29 cellular contexts compared by ENCODE assay signal in genomic region chr6:119678961-119679360, GRCh38.
A peak's percentile ranks its signal among the peaks of the same experiment; 100 is the strongest.
DNase-seq lines count a peak whose midpoint lies in the region; TF ChIP-seq lines count a peak whose summit lies in the region.
"Had no signal": no experiment of that assay in that cellular context is flagged by ENCODE, and none has a peak within 500 bp of the region (broad histone marks: within the 10 kb centered on the region; RNA-seq: fewer than 3 reads in every experiment).

No MANE protein-coding gene starts in this region.

- H3K36me3 ChIP-seq in HEK293 (ENCODE audit: control insufficient read depth in 2 of 2, insufficient read depth in 1 of 2, low read length in 2 of 2), result no peaks in the 10 kb centered on the region
- H3K36me3 ChIP-seq: BE2C; BLaER1; BLaER1 treated with 17β-estradiol and CSF1 and Interleukin-3, amounts not matched to agents 10 nM and 100 nM had no signal

- TF ChIP-seq CTCF in HEK293 (tag by site-specific recombination; IDR thresholded peaks at IDR 0.05) (no peak), coronary artery (IDR thresholded peaks at IDR 0.05) (no peak)

- 0 out of 2 replicates have a peak, but pooled peaks cover 6% of the 10 kb centered on the region for H3K4me1 ChIP-seq in HEK293 (ENCODE audit: control insufficient read depth, insufficient read depth, low read length)
- H3K4me1 ChIP-seq: A549, BE2C, BLaER1, Caco-2 had no signal

- DNase-seq in putamen (ENCODE audit: low spot score) (peak; percentile 31), coronary artery (ENCODE audit: low spot score) (no peak)
- no peak for DNase-seq in stimulated activated naive CD4-positive, alpha-beta T cell treated with Interleukin-2 at 50 U/mL for 16 hours (lab: John Stamatoyannopoulos, UW)
- DNase-seq: 8988T; ACHN; AML-193; BE2C; C1 segment of cervical spinal cord; Caco-2; Calu3; CD4-positive, alpha-beta memory T cell; CD4-positive, alpha-beta T cell; CD4-positive, CD25-positive, alpha-beta regulatory T cell; CD8-positive, alpha-beta memory T cell; CD8-positive, alpha-beta T cell; COR-L47; DMS 273 treated with DMSO at 0.1 percent for 48 hours; DMS153; DMS53; DMS79; DMS79 treated with DMSO at 0.1 percent for 48 hours; DND-41; EL had no signal

- H3K4me3 ChIP-seq in HEK293 (ENCODE audit: low read depth, low read length) (no peak overlapping the region), coronary artery (no peak overlapping the region)
- H3K4me3 ChIP-seq: A549; BLaER1; BLaER1 treated with 17β-estradiol and CSF1 and Interleukin-3, amounts not matched to agents 10 nM and 100 nM had no signal

- H3K27ac ChIP-seq in HEK293 (ENCODE audit: extremely low read depth, low read depth, low read length), result no peak overlapping the region
- H3K27ac ChIP-seq in coronary artery, result no peak overlapping the region
- H3K27ac ChIP-seq: 22Rv1; A549; BLaER1; BLaER1 treated with 17β-estradiol and CSF1 and Interleukin-3, amounts not matched to agents 10 nM and 100 nM; C4-2B had no signal

- H3K9me3 ChIP-seq in HEK293 (ENCODE audit: control insufficient read depth, insufficient read depth, low read depth, low read length), result no peaks in the 10 kb centered on the region
- H3K9me3 ChIP-seq: A549; BE2C; BLaER1; BLaER1 treated with 17β-estradiol and CSF1 and Interleukin-3, amounts not matched to agents 10 nM and 100 nM; Caco-2 had no signal

- POLR2A ChIA-PET in HEK293 (lab: Yijun Ruan, JAX), result no interaction called here

- CTCF ChIA-PET in HEK293 (lab: Yijun Ruan, JAX), result no interaction called here

TF ChIP-seq in HEK293, 187 proteins besides CTCF, POLR2A, EP300 and RAD21:
- TF ChIP-seq KLF7 (tag by site-specific recombination; IDR thresholded peaks at IDR 0.05; ENCODE audit: borderline replicate concordance) (no peak), EGR2 (tag by site-specific recombination; IDR thresholded peaks at IDR 0.05; ENCODE audit: low read depth) (peak; percentile 26; the same call in 1 of the 2 replicates)
